ENCODE assay signal across 9 cellular contexts in genomic region chr1:161115961-161116360, GRCh38. TPM values are rescaled to one million over a fixed set of nuclear protein-coding genes. Genes with fewer than 3 reads are reported as not detected.
DNase-seq lines count a peak whose midpoint lies in the region; ATAC-seq and TF ChIP-seq lines count a peak whose summit lies in the region.
"Not testable (repeated sequence)": the region's sequence is repeated elsewhere in the genome, so short reads cannot be mapped to it uniquely, and the experiment has no call there.
"Had no signal": no experiment of that assay in that cellular context is flagged by ENCODE, and none has a peak within 500 bp of the region (broad histone marks: within the 10 kb centered on the region; RNA-seq: fewer than 3 reads in every experiment).

No MANE protein-coding gene starts in this region.

- in situ Hi-C loops in brain microvascular endothelial cell (cut with HindIII; ENCODE audit: low pct_ligation_motif_present, low sequenced_read_pairs): not testable (repeated sequence)

- not testable (repeated sequence) for H3K9me2 ChIP-seq in DOHH2 (replicated peaks; ENCODE audit: control insufficient read depth, low read length); PC-9 (ENCODE audit: insufficient read depth)

- CTCF ChIA-PET in PC-9 (lab: Charles Lee); naive thymus-derived CD4-positive, alpha-beta T cell (lab: Charles Lee): not testable (repeated sequence)
- CTCF ChIA-PET in activated CD8-positive, alpha-beta T cell treated with anti-CD3 and anti-CD28 coated beads, Interleukin-2, amount 10 ng/mL, durations not matched to agents 7 days and 5 days (lab: Charles Lee): interaction anchor here (1.0 to 2.4 kb wide), 2 partner anchors 16 to 65 kb away, joined by 4 to 11 read pairs; partner anchors contain the start of gene DEDD

- H3K27ac ChIP-seq in DOHH2 (ENCODE audit: low read depth, low read length); naive thymus-derived CD4-positive, alpha-beta T cell (ENCODE audit: low read depth, low read length): not testable (repeated sequence)
- H3K27ac ChIP-seq in PC-9 (peak overlapping the region; percentile 81), brain microvascular endothelial cell (peak overlapping the region; percentile 73)

- not testable (repeated sequence) for H3K9me3 Mint-ChIP-seq in activated CD8-positive, alpha-beta T cell treated with anti-CD3 and anti-CD28 coated beads, Interleukin-2, amount 10 ng/mL, durations not matched to agents 7 days and 5 days (ENCODE audit: insufficient read depth); naive thymus-derived CD4-positive, alpha-beta T cell; stimulated activated naive CD8-positive, alpha-beta T cell treated with anti-CD3 and anti-CD28 coated beads, Interleukin-15, amount 100 ng/mL, for 72 hours

- peaks cover 73% of the 10 kb centered on the region for H3K4me1 ChIP-seq in DOHH2 (ENCODE audit: control insufficient read depth, low read length)
- H3K4me1 ChIP-seq in PC-9 (replicated peaks; ENCODE audit: insufficient read depth): peaks cover 50% of the 10 kb centered on the region
- H3K4me1 ChIP-seq in naive thymus-derived CD4-positive, alpha-beta T cell (ENCODE audit: control insufficient read depth in 2 of 2, insufficient read depth in 2 of 2, low read length in 2 of 2): peaks cover 35 to 39% of the 10 kb centered on the region in 2 donors

- H3K4me3 ChIP-seq in DOHH2 (ENCODE audit: low read length): peak overlapping the region; percentile 97
- H3K4me3 ChIP-seq in PC-9; brain microvascular endothelial cell (ENCODE audit: low read depth, low read length); naive thymus-derived CD4-positive, alpha-beta T cell (ENCODE audit: low read length): not testable (repeated sequence)

- not testable (repeated sequence) for H3K27me3 Mint-ChIP-seq in activated CD8-positive, alpha-beta T cell treated with anti-CD3 and anti-CD28 coated beads, Interleukin-2, amount 10 ng/mL, durations not matched to agents 7 days and 5 days (ENCODE audit: low read depth); naive thymus-derived CD4-positive, alpha-beta T cell; stimulated activated naive CD8-positive, alpha-beta T cell treated with anti-CD3 and anti-CD28 coated beads, Interleukin-15, amount 100 ng/mL, for 72 hours

- peaks cover 33% of the 10 kb centered on the region for H3K36me3 Mint-ChIP-seq in activated CD8-positive, alpha-beta T cell treated with anti-CD3 and anti-CD28 coated beads, Interleukin-2, amount 10 ng/mL, durations not matched to agents 7 days and 5 days (ENCODE audit: low read depth)
- peaks cover 0 to 13% (median 0%) of the 10 kb centered on the region in 5 donors for H3K36me3 Mint-ChIP-seq in naive thymus-derived CD4-positive, alpha-beta T cell

- not testable (repeated sequence) for DNase-seq in PC-9; activated CD8-positive, alpha-beta T cell treated with anti-CD3 and anti-CD28 coated beads, Interleukin-2, amount 10 ng/mL, durations not matched to agents 7 days and 5 days; brain microvascular endothelial cell; naive thymus-derived CD4-positive, alpha-beta T cell; stimulated activated naive CD8-positive, alpha-beta T cell treated with anti-CD3 and anti-CD28 coated beads, Interleukin-15, amount 100 ng/mL, for 72 hours

- TF ChIP-seq CTCF in DOHH2 (IDR thresholded peaks at IDR 0.05; ENCODE audit: low read depth, low read length, poor library complexity, severe bottlenecking); PC-9 (conservative IDR thresholded peaks at IDR 0.05); brain microvascular endothelial cell (IDR thresholded peaks at IDR 0.05; ENCODE audit: low read depth, low read length, missing control alignments): not testable (repeated sequence)

- H3K36me3 ChIP-seq in DOHH2 (ENCODE audit: control insufficient read depth, low read length) (peaks cover 68% of the 10 kb centered on the region), brain microvascular endothelial cell (replicated peaks) (peaks cover 12% of the 10 kb centered on the region)
- H3K36me3 ChIP-seq in PC-9 (ENCODE audit: low read depth): not testable (repeated sequence)
- H3K36me3 ChIP-seq in naive thymus-derived CD4-positive, alpha-beta T cell (ENCODE audit: control insufficient read depth in 2 of 3, insufficient read depth in 3 of 3, low read length in 3 of 3): peaks cover 0 to 23% (median 8%) of the 10 kb centered on the region in 3 experiments

- intact Hi-C loops in PC-9 (cut with micrococcal nuclease; ENCODE audit: unreplicated experiment): not testable (repeated sequence)
- intact Hi-C loops in naive thymus-derived CD4-positive, alpha-beta T cell (cut with micrococcal nuclease): loop anchor here in 1 of 2 donors (5.0 kb wide), 1 partner anchor 319 kb away; the partner anchor contains the start of gene LY9

- H4K20me1 ChIP-seq in DOHH2 (ENCODE audit: control insufficient read depth, insufficient read depth, low read depth, low read length): peaks cover 17% of the 10 kb centered on the region; the same call in 1 of the 2 replicates
- H4K20me1 ChIP-seq in PC-9 (ENCODE audit: insufficient read depth): peaks cover 15% of the 10 kb centered on the region

- H3K4me2 ChIP-seq in DOHH2 (ENCODE audit: low read length) (peak overlapping the region; percentile 95), PC-9 (peak overlapping the region; percentile 94)

- H3K4me3 Mint-ChIP-seq in activated CD8-positive, alpha-beta T cell treated with anti-CD3 and anti-CD28 coated beads, Interleukin-2, amount 10 ng/mL, durations not matched to agents 7 days and 5 days: peak overlapping the region; percentile 92
- peak overlapping the region; percentile 69 to 99 (median 95) for H3K4me3 Mint-ChIP-seq in naive thymus-derived CD4-positive, alpha-beta T cell
- peak overlapping the region; percentile 95 to 98 for H3K4me3 Mint-ChIP-seq in stimulated activated naive CD8-positive, alpha-beta T cell treated with anti-CD3 and anti-CD28 coated beads, Interleukin-15, amount 100 ng/mL, for 72 hours

- H3F3A ChIP-seq in DOHH2 (ENCODE audit: control insufficient read depth, insufficient read depth): not testable (repeated sequence)
- peaks cover 51% of the 10 kb centered on the region for H3F3A ChIP-seq in PC-9 (ENCODE audit: insufficient read depth, low read depth)

- not testable (repeated sequence) for H3K9me3 ChIP-seq in DOHH2 (ENCODE audit: control insufficient read depth, insufficient read depth, low read length); PC-9 (ENCODE audit: insufficient read depth, low read depth); naive thymus-derived CD4-positive, alpha-beta T cell (ENCODE audit: control insufficient read depth in 2 of 3, low read length in 3 of 3)

- POLR2A ChIA-PET in PC-9 (lab: Charles Lee; ENCODE audit: unreplicated experiment): not testable (repeated sequence)
- POLR2A ChIA-PET in activated CD8-positive, alpha-beta T cell treated with anti-CD3 and anti-CD28 coated beads, Interleukin-2, amount 10 ng/mL, durations not matched to agents 7 days and 5 days (lab: Charles Lee): interaction anchor here (0.6 to 3.3 kb wide), 4 partner anchors 16 to 409 kb away, joined by 3 to 28 read pairs (median 16); partner anchors contain the start of genes DEDD and USF1
- POLR2A ChIA-PET in naive thymus-derived CD4-positive, alpha-beta T cell (lab: Charles Lee): interaction anchor here (0.6 to 3.3 kb wide), 5 partner anchors 10 to 338 kb away, joined by 3 to 15 read pairs (median 3); partner anchors contain the start of genes TSTD1 and UFC1

- BruUV-seq in PC-9 (replicated peaks; lab: Mats Ljungman, UMichigan): not testable (repeated sequence)

- peak overlapping the region; percentile 12 for H3K27ac Mint-ChIP-seq in activated CD8-positive, alpha-beta T cell treated with anti-CD3 and anti-CD28 coated beads, Interleukin-2, amount 10 ng/mL, durations not matched to agents 7 days and 5 days
- peak overlapping the region in 5 of 9 donors; percentile 10 to 76 (median 57) for H3K27ac Mint-ChIP-seq in naive thymus-derived CD4-positive, alpha-beta T cell
- peak overlapping the region; percentile 97 to 99 for H3K27ac Mint-ChIP-seq in stimulated activated naive CD8-positive, alpha-beta T cell treated with anti-CD3 and anti-CD28 coated beads, Interleukin-15, amount 100 ng/mL, for 72 hours

- peaks cover 66% of the 10 kb centered on the region for H3K4me1 Mint-ChIP-seq in activated CD8-positive, alpha-beta T cell treated with anti-CD3 and anti-CD28 coated beads, Interleukin-2, amount 10 ng/mL, durations not matched to agents 7 days and 5 days (ENCODE audit: low read depth)
- peaks cover 53 to 93% (median 78%) of the 10 kb centered on the region in 7 donors for H3K4me1 Mint-ChIP-seq in naive thymus-derived CD4-positive, alpha-beta T cell
- H3K4me1 Mint-ChIP-seq in stimulated activated naive CD8-positive, alpha-beta T cell treated with anti-CD3 and anti-CD28 coated beads, Interleukin-15, amount 100 ng/mL, for 72 hours: peaks cover 86% of the 10 kb centered on the region

- H3K79me2 ChIP-seq in DOHH2 (ENCODE audit: control insufficient read depth, low read length): peaks cover 86% of the 10 kb centered on the region
- peaks cover 75% of the 10 kb centered on the region for H3K79me2 ChIP-seq in PC-9 (ENCODE audit: low read depth)

- not testable (repeated sequence) for H2AFZ ChIP-seq in PC-9

- H3K27me3 ChIP-seq in DOHH2 (ENCODE audit: control insufficient read depth, low read length); PC-9 (ENCODE audit: insufficient read depth, low read depth); brain microvascular endothelial cell (replicated peaks); naive thymus-derived CD4-positive, alpha-beta T cell (ENCODE audit: control insufficient read depth in 2 of 2, insufficient read depth in 2 of 2, low read length in 2 of 2): not testable (repeated sequence)

- ATAC-seq in activated CD8-positive, alpha-beta T cell treated with anti-CD3 and anti-CD28 coated beads, Interleukin-2, amount 10 ng/mL, durations not matched to agents 7 days and 5 days; naive thymus-derived CD4-positive, alpha-beta T cell; stimulated activated naive CD8-positive, alpha-beta T cell treated with anti-CD3 and anti-CD28 coated beads, Interleukin-15, amount 100 ng/mL, for 72 hours: not testable (repeated sequence)

RNA-seq across cellular contexts. Expression of gene PFDN2, which starts 1.9 kb away (rescaled TPM):
- total RNA-seq in PC-9 (2021): 68.2 and 74.4 TPM in 2 replicates
- 10 to 100 TPM; 66.3 to 68.0 TPM for total RNA-seq in activated CD8-positive, alpha-beta T cell treated with anti-CD3 and anti-CD28 coated beads, Interleukin-2, amount 10 ng/mL, durations not matched to agents 7 days and 5 days
- 10 to 100 TPM; 32.0 to 67.9 (median 34.0) TPM for total RNA-seq in naive thymus-derived CD4-positive, alpha-beta T cell
- polyA plus RNA-seq in naive thymus-derived CD4-positive, alpha-beta T cell: 10 to 100 TPM; 66.6 to 84.0 TPM

RNA-seq across cellular contexts. Expression of gene NIT1, which starts 1.9 kb away (rescaled TPM):
- 25.9 and 26.8 TPM in 2 replicates for total RNA-seq in PC-9 (2021)
- total RNA-seq in activated CD8-positive, alpha-beta T cell treated with anti-CD3 and anti-CD28 coated beads, Interleukin-2, amount 10 ng/mL, durations not matched to agents 7 days and 5 days: 10 to 100 TPM; 34.1 to 35.2 TPM
- total RNA-seq in naive thymus-derived CD4-positive, alpha-beta T cell: 10 to 100 TPM; 23.3 to 49.6 (median 41.8) TPM
- polyA plus RNA-seq in naive thymus-derived CD4-positive, alpha-beta T cell: 10 to 100 TPM; 14.1 to 28.4 TPM

RNA-seq across cellular contexts. Expression of gene DEDD, which starts 16.5 kb away (rescaled TPM):
- total RNA-seq in PC-9 (2021): 26.7 and 29.8 TPM in 2 replicates
- total RNA-seq in activated CD8-positive, alpha-beta T cell treated with anti-CD3 and anti-CD28 coated beads, Interleukin-2, amount 10 ng/mL, durations not matched to agents 7 days and 5 days: 10 to 100 TPM; 34.5 to 36.3 TPM
- 10 to 100 TPM; 34.3 to 43.0 (median 36.0) TPM for total RNA-seq in naive thymus-derived CD4-positive, alpha-beta T cell
- 10 to 100 TPM; 34.0 to 48.7 TPM for polyA plus RNA-seq in naive thymus-derived CD4-positive, alpha-beta T cell

RNA-seq across cellular contexts. Expression of gene KLHDC9, which starts 17.8 kb away (rescaled TPM):
- total RNA-seq in PC-9 (2021): 5.6 and 7.4 TPM in 2 replicates
- total RNA-seq in activated CD8-positive, alpha-beta T cell treated with anti-CD3 and anti-CD28 coated beads, Interleukin-2, amount 10 ng/mL, durations not matched to agents 7 days and 5 days: under 1 TPM; 0.61 to 0.91 TPM
- total RNA-seq in naive thymus-derived CD4-positive, alpha-beta T cell: 1 to 10 TPM in 1 of 5 experiments, under 1 TPM in 1, not detected in 3; 0.40 to 1.1 TPM
- polyA plus RNA-seq in naive thymus-derived CD4-positive, alpha-beta T cell: under 1 TPM in 1 of 2 donors, not detected in 1; 0.74 TPM
- total RNA-seq: mesenteric fat pad; T-helper 1 cell treated with Interleukin-12 subunit alpha and Interleukin-12 subunit beta and Interleukin-4 antibody, amounts not matched to agents 30 ng/mL and 1 ng/mL, for 36 hours had no signal

RNA-seq across cellular contexts. Expression of gene NECTIN4, which starts 26.6 kb away (rescaled TPM):
- 8.8 and 9.0 TPM in 2 replicates for total RNA-seq in PC-9 (2021)
- total RNA-seq in activated CD8-positive, alpha-beta T cell treated with anti-CD3 and anti-CD28 coated beads, Interleukin-2, amount 10 ng/mL, durations not matched to agents 7 days and 5 days: not detected
- not detected for total RNA-seq in naive thymus-derived CD4-positive, alpha-beta T cell
- polyA plus RNA-seq in naive thymus-derived CD4-positive, alpha-beta T cell: not detected
- total RNA-seq: mesenteric fat pad; T-helper 1 cell treated with Interleukin-12 subunit alpha and Interleukin-12 subunit beta and Interleukin-4 antibody, amounts not matched to agents 30 ng/mL and 1 ng/mL, for 36 hours had no signal
- polyA plus RNA-seq: aorta had no signal

Comparison
In these comparisons a context has a peak if more than half of its experiments do, and no peak if none do; other contexts are left out.
1. H3K27ac Mint-ChIP-seq: peak in every context shown above with its lines; median percentile 98 in stimulated activated naive CD8-positive, alpha-beta T cell treated with anti-CD3 and anti-CD28 coated beads, Interleukin-15, amount 100 ng/mL, for 72 hours; 57 in naive thymus-derived CD4-positive, alpha-beta T cell; 12 in activated CD8-positive, alpha-beta T cell treated with anti-CD3 and anti-CD28 coated beads, Interleukin-2, amount 10 ng/mL, durations not matched to agents 7 days and 5 days.